12 cellular contexts compared by ENCODE assay signal in genomic region chr1:157399984-157400382, GRCh38.
A peak's percentile ranks its signal among the peaks of the same experiment; 100 is the strongest.
DNase-seq lines count a peak whose midpoint lies in the region; ATAC-seq, FAIRE-seq and TF ChIP-seq lines count a peak whose summit lies in the region.
"Had no signal": no experiment of that assay in that cellular context is flagged by ENCODE, and none has a peak within 500 bp of the region (broad histone marks: within the 10 kb centered on the region; RNA-seq: fewer than 3 reads in every experiment).

No MANE protein-coding gene starts in this region.

- FAIRE-seq in K562 (lab: Jason Lieb, UNC), result no peak
- FAIRE-seq: pancreas had no signal

- TF ChIP-seq EP300 in K562 (IDR thresholded peaks at IDR 0.05; ENCODE audit: low read length), result no peak

- in situ Hi-C loops in K562 (cut with MboI), result no loop called here

- H3K9me3 ChIP-seq in K562 (replicated peaks; ENCODE audit: control insufficient read depth, insufficient read depth, low read depth, low read length), result no peaks in the 10 kb centered on the region
- H3K9me3 ChIP-seq: pancreas had no signal

- H3K4me2 ChIP-seq in K562 (ENCODE audit: insufficient read depth, low read length), result no peak overlapping the region

- peak in 2 of 3 experiments; percentile 13 to 38; a peak in 2 of 6 replicates for TF ChIP-seq CTCF in K562 (IDR thresholded peaks at IDR 0.05 in 2 of 3, conservative IDR thresholded peaks at IDR 0.05 in 1 of 3; ENCODE audit: insufficient read depth in 2 of 3, low read depth in 1 of 3, low read length in 3 of 3)

- H3K79me2 ChIP-seq in K562 (ENCODE audit: control insufficient read depth, insufficient read depth, low read length), result no peaks in the 10 kb centered on the region

- H3K9me1 ChIP-seq in K562 (ENCODE audit: control insufficient read depth, insufficient read depth, low read length), result no peaks in the 10 kb centered on the region

- ATAC-seq in GM19324 (IDR thresholded peaks at IDR 0.05; ENCODE audit: low FRiP score, unreplicated experiment), result peak; percentile 58
- ATAC-seq in HG03442 (IDR thresholded peaks at IDR 0.05; ENCODE audit: unreplicated experiment), result peak; percentile 66
- ATAC-seq in K562, result peak; percentile 77

- H3K36me3 ChIP-seq in K562 (ENCODE audit: control insufficient read depth, insufficient read depth, low read length), result no peaks in the 10 kb centered on the region
- H3K36me3 ChIP-seq: pancreas had no signal

- BruUV-seq in K562 (replicated peaks; lab: Mats Ljungman, UMichigan), result no TSS peak

- intact Hi-C loops in K562 (cut with micrococcal nuclease), result no loop called here

- WGBS in K562 (ENCODE audit: insufficient coverage, low coverage, missing lambda C conversion rate), result 6% methylated on average over 1 of the region's 1 CpG

- TF ChIP-seq POLR2A in K562 (conservative IDR thresholded peaks at IDR 0.05), result no peak

- H3K4me1 ChIP-seq in K562 (replicated peaks in 1 of 2; ENCODE audit: control insufficient read depth in 2 of 2, insufficient read depth in 2 of 2, low read length in 2 of 2), result peaks cover 7 to 22% of the 10 kb centered on the region in 2 experiments
- H3K4me1 ChIP-seq: pancreas had no signal

- H2AFZ ChIP-seq in K562 (ENCODE audit: low read depth, low read length), result no peak overlapping the region

- DNase-seq in CD1c-positive myeloid dendritic cell (ENCODE audit: extremely low spot score) (peak; percentile 10), K562 (ENCODE audit: extremely low read depth in 1 of 4, low spot score in 3 of 4) (peak in 1 of 4 experiments; percentile 10), cerebellar cortex (ENCODE audit: low spot score) (no peak), NCI-H1436 (lab: John Stamatoyannopoulos, UW) (no peak), mesenteric fat pad (ENCODE audit: low spot score) (no peak)
- no peak for DNase-seq in stimulated activated CD4-positive, alpha-beta T cell treated with anti-CD3 and anti-CD28 coated beads, Interleukin-4, amount 100 ng/mL, for 4 hours
- DNase-seq: amygdala; CD8-positive, alpha-beta memory T cell; NCI-H146; pancreas had no signal

- no peaks in the 10 kb centered on the region for H3K27me3 ChIP-seq in K562 (ENCODE audit: control insufficient read depth in 2 of 2, insufficient read depth in 2 of 2, low read length in 2 of 2)

- TF ChIP-seq RAD21 in K562 (CRISPR knock-in tag; conservative IDR thresholded peaks at IDR 0.05 in 1 of 2, IDR thresholded peaks at IDR 0.05 in 1 of 2), result no peak

- H3K9ac ChIP-seq in K562 (ENCODE audit: insufficient read depth in 1 of 2, low read depth in 2 of 2, low read length in 2 of 2), result no peak overlapping the region

- H4K20me1 ChIP-seq in K562 (replicated peaks; ENCODE audit: control insufficient read depth, insufficient read depth, low read length), result no peaks in the 10 kb centered on the region

- no peak overlapping the region for H3K4me3 ChIP-seq in K562
- H3K4me3 ChIP-seq: pancreas had no signal

- POLR2A ChIA-PET in K562 (lab: Yijun Ruan, JAX), result interaction anchor here (0.7 kb wide), 1 partner anchor 11 kb away, joined by 4 read pairs; no protein-coding TSS in a partner anchor

- no peak overlapping the region for H3K27ac ChIP-seq in K562 (ENCODE audit: extremely low read depth, low read depth, low read length)
- H3K27ac ChIP-seq: pancreas had no signal

- CTCF ChIA-PET in K562 (lab: Yijun Ruan, JAX; ENCODE audit: low intra/inter-chr PET ratio), result no interaction called here

TF ChIP-seq in K562, 482 proteins besides CTCF, POLR2A, EP300 and RAD21:
- TF ChIP-seq ZNF316 (IDR thresholded peaks at IDR 0.05) (no peak), KLF1 (tag; IDR thresholded peaks at IDR 0.05) (no peak), MLX (CRISPR knock-in tag; conservative IDR thresholded peaks at IDR 0.05) (no peak), GATA2 (CRISPR knock-in tag; IDR thresholded peaks at IDR 0.05) (no peak), DIDO1 (tag; IDR thresholded peaks at IDR 0.05; ENCODE audit: low read depth) (no peak), CBFA2T3 (IDR thresholded peaks at IDR 0.05) (no peak), BCLAF1 (IDR thresholded peaks at IDR 0.05; ENCODE audit: borderline replicate concordance in 1 of 2, control insufficient read depth in 1 of 2, low read depth in 2 of 2, low read length in 1 of 2) (no peak), PHF20 (IDR thresholded peaks at IDR 0.05; ENCODE audit: partially characterized antibody) (no peak), ZNF511 (CRISPR knock-in tag; IDR thresholded peaks at IDR 0.05) (no peak), LEF1 (IDR thresholded peaks at IDR 0.05) (no peak), ZNF146 (CRISPR knock-in tag; IDR thresholded peaks at IDR 0.05; ENCODE audit: unreplicated experiment) (no peak)
